ENCODE assay signal across 19 cellular contexts in the genomic region with DNA sequence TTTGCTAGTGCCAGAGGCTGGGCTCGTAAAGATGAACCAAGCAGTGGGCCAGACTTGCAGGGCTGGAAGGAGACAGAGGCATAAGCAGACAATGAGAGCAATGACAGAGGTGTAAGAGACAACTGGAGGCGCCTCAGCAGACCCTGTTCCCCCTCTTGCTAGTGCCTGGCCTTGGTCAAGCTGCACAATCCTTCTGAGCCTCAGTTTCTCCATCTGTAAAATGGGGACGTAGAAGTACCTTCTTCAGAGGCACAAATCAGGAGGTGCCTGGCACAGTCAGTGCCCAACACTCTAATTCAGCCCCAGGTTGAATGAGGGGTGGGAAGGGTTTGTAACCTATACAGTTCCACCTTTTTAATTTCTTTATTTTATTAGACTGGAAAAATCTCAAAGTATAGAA. TPM values are rescaled to one million over a fixed set of nuclear protein-coding genes. Genes with fewer than 3 reads are reported as not detected.
DNase-seq lines count a peak whose midpoint lies in the region; ATAC-seq and TF ChIP-seq lines count a peak whose summit lies in the region.
"Had no signal": no experiment of that assay in that cellular context is flagged by ENCODE, and none has a peak within 500 bp of the region (broad histone marks: within the 10 kb centered on the region; RNA-seq: fewer than 3 reads in every experiment).

No MANE protein-coding gene starts in this region.

- H3K4me1 ChIP-seq in BLaER1 treated with 17β-estradiol and CSF1 and Interleukin-3, amounts not matched to agents 10 nM and 100 nM, result peaks cover 9 to 62% (median 51%) of the 10 kb centered on the region in 10 experiments
- peaks cover 28% of the 10 kb centered on the region for H3K4me1 ChIP-seq in Karpas-422 (ENCODE audit: low read length)

- H3K27ac Mint-ChIP-seq in nephron progenitor cell, result peak overlapping the region; percentile 75
- H3K27ac Mint-ChIP-seq: CD14-positive monocyte; CD4-positive, alpha-beta T cell; CD8-positive, alpha-beta memory T cell had no signal

- no peaks in the 10 kb centered on the region for H3K4me1 Mint-ChIP-seq in nephron progenitor cell
- H3K4me1 Mint-ChIP-seq: CD8-positive, alpha-beta memory T cell had no signal

- no peaks in the 10 kb centered on the region for H3K27me3 ChIP-seq in BLaER1 treated with 17β-estradiol and CSF1 and Interleukin-3, amounts not matched to agents 10 nM and 100 nM
- peaks cover 5% of the 10 kb centered on the region; the same call in 1 of the 2 replicates for H3K27me3 ChIP-seq in Karpas-422 (ENCODE audit: low read length)

- DNase-seq in Karpas-422 (no peak), nephron progenitor cell (no peak), amygdala (lab: John Stamatoyannopoulos, UW) (no peak)
- no peak for DNase-seq in stimulated activated naive CD4-positive, alpha-beta T cell treated with Interleukin-2 at 50 U/mL for 16 hours (lab: John Stamatoyannopoulos, UW)
- DNase-seq: CD4-positive, alpha-beta T cell; CD8-positive, alpha-beta memory T cell; DMS53; DMS79 treated with DMSO at 0.1 percent for 48 hours; GF-D8; GOT3; H7; HCEC 1CT had no signal

- no peak overlapping the region for H3K4me3 ChIP-seq in BLaER1 treated with 17β-estradiol and CSF1 and Interleukin-3, amounts not matched to agents 10 nM and 100 nM
- peak overlapping the region; percentile 46; the same call in 1 of the 2 replicates for H3K4me3 ChIP-seq in Karpas-422 (ENCODE audit: low read length)

- H2AFZ ChIP-seq in Karpas-422 (ENCODE audit: low read length), result no peak overlapping the region

- H3K4me2 ChIP-seq in BLaER1 treated with 17β-estradiol and CSF1 and Interleukin-3, amounts not matched to agents 10 nM and 100 nM, result peak overlapping the region in 9 of 11 experiments; percentile 27 to 87 (median 57); a peak in 16 of 22 replicates
- peak overlapping the region; percentile 70 for H3K4me2 ChIP-seq in Karpas-422 (ENCODE audit: low read depth, low read length, poor library complexity, severe bottlenecking)

- no peaks in the 10 kb centered on the region for H3K36me3 ChIP-seq in BLaER1 treated with 17β-estradiol and CSF1 and Interleukin-3, amounts not matched to agents 10 nM and 100 nM
- no peaks in the 10 kb centered on the region for H3K36me3 ChIP-seq in Karpas-422 (ENCODE audit: insufficient read depth, low read length)

- H3K9me2 ChIP-seq in Karpas-422 (replicated peaks; ENCODE audit: insufficient read depth, low read length), result no peaks in the 10 kb centered on the region

- ATAC-seq in HG02973 (IDR thresholded peaks at IDR 0.05; ENCODE audit: unreplicated experiment), result no peak

- no peak for TF ChIP-seq CTCF in nephron progenitor cell (IDR thresholded peaks at IDR 0.05)

- H3K36me3 Mint-ChIP-seq in nephron progenitor cell (ENCODE audit: low read depth), result no peaks in the 10 kb centered on the region
- H3K36me3 Mint-ChIP-seq: CD14-positive monocyte; CD8-positive, alpha-beta memory T cell had no signal

- H3K9me3 ChIP-seq in BLaER1 treated with 17β-estradiol and CSF1 and Interleukin-3, amounts not matched to agents 10 nM and 100 nM (replicated peaks in 1 of 11), result peaks cover 0 to 4% (median 0%) of the 10 kb centered on the region in 11 experiments; a peak in 2 of 22 replicates
- H3K9me3 ChIP-seq in Karpas-422 (ENCODE audit: low read length), result no peaks in the 10 kb centered on the region

- peaks cover 12% of the 10 kb centered on the region for H3K27me3 Mint-ChIP-seq in nephron progenitor cell (ENCODE audit: low read depth, poor library complexity)
- H3K27me3 Mint-ChIP-seq: CD4-positive, alpha-beta T cell had no signal

- no peak overlapping the region for H3K27ac ChIP-seq in BLaER1 treated with 17β-estradiol and CSF1 and Interleukin-3, amounts not matched to agents 10 nM and 100 nM
- 0 out of 2 replicates have a peak overlapping the region, but pooled peaks have one; percentile 1 for H3K27ac ChIP-seq in Karpas-422 (ENCODE audit: low read length)

- H3K4me3 Mint-ChIP-seq in nephron progenitor cell, result no peak overlapping the region
- H3K4me3 Mint-ChIP-seq: CD14-positive monocyte; CD4-positive, alpha-beta T cell; CD8-positive, alpha-beta memory T cell had no signal

- H3K9me3 Mint-ChIP-seq in nephron progenitor cell, result no peaks in the 10 kb centered on the region
- H3K9me3 Mint-ChIP-seq: CD4-positive, alpha-beta T cell; CD8-positive, alpha-beta memory T cell had no signal

- H3K79me2 ChIP-seq in Karpas-422 (ENCODE audit: low read length), result no peaks in the 10 kb centered on the region

- H3K9ac ChIP-seq in BLaER1 treated with 17β-estradiol and CSF1 and Interleukin-3, amounts not matched to agents 10 nM and 100 nM, result peak overlapping the region in 1 of 11 experiments; percentile 41; a peak in 2 of 22 replicates
- 0 out of 2 replicates have a peak overlapping the region, but pooled peaks have one; percentile 11 for H3K9ac ChIP-seq in Karpas-422 (ENCODE audit: low read length)

- H4K20me1 ChIP-seq in BLaER1 treated with 17β-estradiol and CSF1 and Interleukin-3, amounts not matched to agents 10 nM and 100 nM, result no peaks in the 10 kb centered on the region; a peak in 1 of 22 replicates
- H4K20me1 ChIP-seq in Karpas-422 (ENCODE audit: insufficient read depth, low read depth, low read length), result 0 out of 2 replicates have a peak, but pooled peaks cover 5% of the 10 kb centered on the region

RNA-seq across cellular contexts. Expression of gene BPIFB1, which starts 23.2 kb away (rescaled TPM):
- not detected in 2 replicates for total RNA-seq in Karpas-422 (2014; rRNA removed; shearing (Covaris generic); ENCODE audit: low replicate concordance)
- total RNA-seq: A172; A673; CD4-positive, alpha-beta T cell; CD8-positive, alpha-beta memory T cell; Daoy; G401; H7 had no signal
